In the genomic region with DNA sequence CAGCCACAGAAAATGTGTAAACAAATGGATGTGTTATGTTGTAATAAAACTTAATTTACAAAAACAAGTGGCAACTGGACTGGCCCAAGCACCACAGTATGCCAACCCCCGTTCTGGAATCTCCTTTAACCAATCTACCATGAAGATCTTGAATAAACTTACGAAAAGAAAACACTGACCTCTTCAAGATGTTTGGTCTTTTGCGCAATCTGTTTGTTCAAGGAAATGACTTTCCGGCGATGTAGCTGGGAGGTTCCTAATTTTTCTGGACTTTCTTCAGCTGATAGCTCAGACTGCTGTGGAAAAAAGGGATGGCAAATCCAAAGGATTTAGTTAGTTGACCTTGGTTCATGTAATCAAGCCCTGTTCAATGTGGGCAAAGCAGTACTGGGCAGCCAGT, we compare ENCODE assay signal across 12 cellular contexts. TPM values are rescaled to one million over a fixed set of nuclear protein-coding genes. Genes with fewer than 3 reads are reported as not detected.
DNase-seq lines count a peak whose midpoint lies in the region; ATAC-seq and TF ChIP-seq lines count a peak whose summit lies in the region.
"Had no signal": no experiment of that assay in that cellular context is flagged by ENCODE, and none has a peak within 500 bp of the region (broad histone marks: within the 10 kb centered on the region; RNA-seq: fewer than 3 reads in every experiment).

No MANE protein-coding gene starts in this region.

- intact Hi-C loops in transverse colon (cut with DNase I; ENCODE audit: low total_unique reads): no loop called here

- H3K27me3 ChIP-seq in transverse colon: no peaks in the 10 kb centered on the region

- no peaks in the 10 kb centered on the region for H3K9me3 ChIP-seq in transverse colon

- peaks cover 0 to 28% (median 14%) of the 10 kb centered on the region in 4 donors for H3K36me3 ChIP-seq in transverse colon

- in situ Hi-C loops in astrocyte of the spinal cord (cut with HindIII; ENCODE audit: low sequenced_read_pairs) (no loop called here), transverse colon (cut with MboI; ENCODE audit: low pct_ligation_motif_present in 1 of 4, low pct_unique_long_range_greater_than_20kb in 1 of 4, low sequenced_read_pairs in 3 of 4) (no loop called here)

- no peak for TF ChIP-seq EP300 in transverse colon (IDR thresholded peaks at IDR 0.05; ENCODE audit: low read depth)

- H3K4me1 ChIP-seq in transverse colon: peaks cover 8 to 43% (median 25%) of the 10 kb centered on the region in 4 donors

- 43 to 61% methylated on average over 3 to 5 of the region's 5 CpGs for WGBS in transverse colon (ENCODE audit: low coverage in 1 of 2), 2 donors

- peak; percentile 69 for DNase-seq in HCEC 1CT
- DNase-seq in astrocyte of the spinal cord (ENCODE audit: low read depth, low spot score): peak; percentile 68
- DNase-seq in glomerular visceral epithelial cell (ENCODE audit: extremely low spot score): peak; percentile 44
- no peak for DNase-seq in transverse colon
- no peak for DNase-seq in NCI-H1436 (lab: John Stamatoyannopoulos, UW)
- no peak for DNase-seq in T-helper 2 cell
- DNase-seq: activated naive CD8-positive, alpha-beta T cell treated with anti-CD3 and anti-CD28 coated beads, Interleukin-2, amount 50 U/mL, for 24 hours; NCI-H2029; nephron progenitor cell; T-helper 9 cell had no signal

- H3K4me3 ChIP-seq in astrocyte of the spinal cord (ENCODE audit: low read depth, low read length) (no peak overlapping the region), transverse colon (no peak overlapping the region)

- H3K27ac ChIP-seq in transverse colon: peak overlapping the region; percentile 10 to 48 (median 35)

- no peak for ATAC-seq in HG02642 (IDR thresholded peaks at IDR 0.05; ENCODE audit: poor library complexity, unreplicated experiment)
- ATAC-seq: activated naive CD8-positive, alpha-beta T cell treated with anti-CD3 and anti-CD28 coated beads, Interleukin-2, amount 50 U/mL, for 24 hours; stimulated activated memory B cell treated with anti-CD40 and anti-IgM and Interleukin-4, amounts not matched to agents 10 μg/mL and 1 μg/mL and 100 μg/mL, for 72 hours had no signal

- no peak for TF ChIP-seq CTCF in astrocyte of the spinal cord (IDR thresholded peaks at IDR 0.05; ENCODE audit: low read depth, low read length)
- TF ChIP-seq CTCF in transverse colon (IDR thresholded peaks at IDR 0.05): no peak

- no peak for TF ChIP-seq POLR2A in transverse colon (IDR thresholded peaks at IDR 0.05)

RNA-seq across cellular contexts. Expression of a gene that starts 55.7 kb away (rescaled TPM):
- 100 to 1,000 TPM in 1 of 4 donors, 10 to 100 TPM in 3; 41.6 to 450 (median 80.7) TPM for total RNA-seq in transverse colon

Comparison
In these comparisons a context has a peak if more than half of its experiments do, and no peak if none do; other contexts are left out.
1. DNase-seq: peak in HCEC 1CT (single experiment), astrocyte of the spinal cord (single experiment) and glomerular visceral epithelial cell (single experiment); none in transverse colon (single experiment), NCI-H1436 (single experiment) and T-helper 2 cell (0 of 5).